Comparison of ENCODE assay signal across 31 cellular contexts in the genomic region with DNA sequence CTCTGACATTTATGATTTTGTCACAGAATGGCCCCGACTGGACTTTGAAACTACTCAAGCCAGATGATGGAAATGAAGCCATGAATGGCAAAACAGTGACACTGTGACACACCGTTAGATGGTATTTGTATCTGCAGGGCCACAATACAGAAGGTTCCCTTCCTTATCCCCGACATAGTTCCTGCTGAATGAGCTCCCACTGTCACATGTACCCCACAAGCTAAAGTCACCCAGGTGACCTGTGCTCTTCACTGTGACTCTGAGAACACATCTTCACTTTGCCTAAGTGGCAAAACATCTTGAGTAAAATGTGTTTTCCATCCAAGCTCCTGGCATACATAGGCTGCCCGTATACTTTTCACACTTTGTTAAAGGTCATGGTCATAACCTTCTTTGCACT.
DNase-seq lines count a peak whose midpoint lies in the region; TF ChIP-seq lines count a peak whose summit lies in the region.
"Had no signal": no experiment of that assay in that cellular context is flagged by ENCODE, and none has a peak within 500 bp of the region (broad histone marks: within the 10 kb centered on the region; RNA-seq: fewer than 3 reads in every experiment).

No MANE protein-coding gene starts in this region.

- 76% methylated on average over 4 of the region's 4 CpGs for WGBS in esophagus muscularis mucosa

- no peaks in the 10 kb centered on the region for H3K9me3 ChIP-seq in esophagus muscularis mucosa
- H3K9me3 ChIP-seq: A549; BE2C; BLaER1; BLaER1 treated with 17β-estradiol and CSF1 and Interleukin-3, amounts not matched to agents 10 nM and 100 nM; Caco-2 had no signal

- intact Hi-C loops in esophagus muscularis mucosa (cut with DNase I) = no loop called here

- H3K27me3 ChIP-seq in esophagus muscularis mucosa = no peaks in the 10 kb centered on the region
- H3K27me3 ChIP-seq: BE2C; BLaER1; BLaER1 treated with 17β-estradiol and CSF1 and Interleukin-3, amounts not matched to agents 10 nM and 100 nM had no signal

- no peaks in the 10 kb centered on the region for H3K4me1 ChIP-seq in esophagus muscularis mucosa
- H3K4me1 ChIP-seq: A549; BLaER1; BLaER1 treated with 17β-estradiol and CSF1 and Interleukin-3, amounts not matched to agents 10 nM and 100 nM; Caco-2 had no signal

- H3K4me3 Mint-ChIP-seq in osteocyte (ENCODE audit: unreplicated experiment) = no peak overlapping the region
- H3K4me3 Mint-ChIP-seq: B cell; CD14-positive monocyte; CD4-positive, alpha-beta memory T cell; CD4-positive, alpha-beta T cell; CD4-positive, CD25-positive, alpha-beta regulatory T cell; CD8-positive, alpha-beta memory T cell; CD8-positive, alpha-beta T cell had no signal

- H3K27ac ChIP-seq in esophagus muscularis mucosa (replicated peaks in 1 of 4) = no peak overlapping the region
- H3K27ac ChIP-seq: 22Rv1; A549; BLaER1; BLaER1 treated with 17β-estradiol and CSF1 and Interleukin-3, amounts not matched to agents 10 nM and 100 nM; C4-2B had no signal

- TF ChIP-seq CTCF in esophagus muscularis mucosa (IDR thresholded peaks at IDR 0.05) = no peak
- TF ChIP-seq CTCF in osteocyte (IDR thresholded peaks at IDR 0.05) = no peak

- TF ChIP-seq EP300 in esophagus muscularis mucosa (IDR thresholded peaks at IDR 0.05) = no peak

- H3K9me3 Mint-ChIP-seq in osteocyte (ENCODE audit: unreplicated experiment) = no peaks in the 10 kb centered on the region
- H3K9me3 Mint-ChIP-seq: CD4-positive, alpha-beta T cell; CD8-positive, alpha-beta T cell had no signal

- H3K27me3 Mint-ChIP-seq in osteocyte (ENCODE audit: unreplicated experiment) = peaks cover 32% of the 10 kb centered on the region

- no peaks in the 10 kb centered on the region for H3K36me3 Mint-ChIP-seq in osteocyte (ENCODE audit: unreplicated experiment)
- H3K36me3 Mint-ChIP-seq: CD14-positive monocyte; CD4-positive, alpha-beta memory T cell; CD4-positive, CD25-positive, alpha-beta regulatory T cell; CD8-positive, alpha-beta memory T cell; CD8-positive, alpha-beta T cell had no signal

- no peak overlapping the region for H3K4me3 ChIP-seq in esophagus muscularis mucosa
- H3K4me3 ChIP-seq: A549; BLaER1; BLaER1 treated with 17β-estradiol and CSF1 and Interleukin-3, amounts not matched to agents 10 nM and 100 nM had no signal

- DNase-seq in esophagus muscularis mucosa (ENCODE audit: extremely low spot score) = peak; percentile 68
- DNase-seq in osteocyte (ENCODE audit: extremely low spot score, unreplicated experiment) = peak; percentile 6
- no peak for DNase-seq in NCI-H524 treated with DMSO at 0.1 percent for 48 hours (lab: John Stamatoyannopoulos, UW)
- no peak for DNase-seq in NCI-H226
- DNase-seq: 8988T; ACHN; AML-193; BE2C; C1 segment of cervical spinal cord; Caco-2; Calu3; CD4-positive, alpha-beta memory T cell; CD4-positive, alpha-beta T cell; CD4-positive, CD25-positive, alpha-beta regulatory T cell; CD8-positive, alpha-beta memory T cell; CD8-positive, alpha-beta T cell; COR-L47; DMS 273 treated with DMSO at 0.1 percent for 48 hours; DMS153; DMS53; DMS79; DMS79 treated with DMSO at 0.1 percent for 48 hours; DND-41; EL had no signal

- no peak overlapping the region for H3K27ac Mint-ChIP-seq in osteocyte (ENCODE audit: unreplicated experiment)
- H3K27ac Mint-ChIP-seq: B cell; CD14-positive monocyte; CD4-positive, alpha-beta memory T cell; CD4-positive, alpha-beta T cell; CD4-positive, CD25-positive, alpha-beta regulatory T cell; CD8-positive, alpha-beta memory T cell; CD8-positive, alpha-beta T cell had no signal

- TF ChIP-seq POLR2A in esophagus muscularis mucosa (IDR thresholded peaks at IDR 0.05; ENCODE audit: low read depth) = no peak

- H3K4me1 Mint-ChIP-seq in osteocyte (ENCODE audit: unreplicated experiment) = no peaks in the 10 kb centered on the region
- H3K4me1 Mint-ChIP-seq: B cell; CD14-positive monocyte; CD4-positive, alpha-beta memory T cell; CD4-positive, CD25-positive, alpha-beta regulatory T cell; CD8-positive, alpha-beta memory T cell had no signal

- no peaks in the 10 kb centered on the region for H3K36me3 ChIP-seq in esophagus muscularis mucosa
- H3K36me3 ChIP-seq: BE2C; BLaER1; BLaER1 treated with 17β-estradiol and CSF1 and Interleukin-3, amounts not matched to agents 10 nM and 100 nM had no signal

Comparison
In these comparisons a context has a peak if more than half of its experiments do, and no peak if none do; other contexts are left out.
1. DNase-seq: peak in esophagus muscularis mucosa (single experiment) and osteocyte (single experiment); none in NCI-H524 treated with DMSO at 0.1 percent for 48 hours (single experiment) and NCI-H226 (single experiment).